ENCODE assay signal across 7 cellular contexts in genomic region chr16:47037396-47037745, GRCh38.
DNase-seq lines count a peak whose midpoint lies in the region; ATAC-seq and TF ChIP-seq lines count a peak whose summit lies in the region.

No MANE protein-coding gene starts in this region.

- DNase-seq in SK-N-MC (ENCODE audit: low read depth, low spot score) (no peak), cerebellar cortex (ENCODE audit: low spot score) (peak; percentile 10), lung (ENCODE audit: low spot score) (no peak), SKM-1 (lab: John Stamatoyannopoulos, UW; ENCODE audit: unreplicated experiment) (no peak)
- peak; percentile 23 for DNase-seq in stimulated activated naive B cell treated with anti-CD40 and anti-IgM and Interleukin-4, amounts not matched to agents 10 μg/mL and 1 μg/mL and 100 μg/mL, for 72 hours

- H3K9ac ChIP-seq in SK-N-MC (ENCODE audit: insufficient read length) = no peak overlapping the region

- H3K4me1 ChIP-seq in lung (ENCODE audit: control insufficient read depth in 2 of 2, insufficient read depth in 2 of 2, low read length in 2 of 2) = no peaks in the 10 kb centered on the region

- 1 to 4% methylated on average over 24 of the region's 24 CpGs for WGBS in lung, 2 donors

- no peaks in the 10 kb centered on the region for H3K9me3 Mint-ChIP-seq in stimulated activated naive B cell treated with anti-CD40 and anti-IgM and Interleukin-4, amounts not matched to agents 10 μg/mL and 1 μg/mL and 100 μg/mL, for 72 hours

- peaks cover 10 to 37% of the 10 kb centered on the region in 2 donors for H3K4me1 Mint-ChIP-seq in stimulated activated naive B cell treated with anti-CD40 and anti-IgM and Interleukin-4, amounts not matched to agents 10 μg/mL and 1 μg/mL and 100 μg/mL, for 72 hours

- H3K27ac Mint-ChIP-seq in stimulated activated naive B cell treated with anti-CD40 and anti-IgM and Interleukin-4, amounts not matched to agents 10 μg/mL and 1 μg/mL and 100 μg/mL, for 72 hours = peak overlapping the region; percentile 88

- H3K9me3 ChIP-seq in SK-N-MC (ENCODE audit: low read depth, low read length) (no peaks in the 10 kb centered on the region), lung (ENCODE audit: control insufficient read depth in 2 of 2, insufficient read depth in 1 of 2, low read length in 1 of 2) (no peaks in the 10 kb centered on the region)

- H3K36me3 ChIP-seq in SK-N-MC (ENCODE audit: insufficient read depth, low read length) (no peaks in the 10 kb centered on the region), lung (ENCODE audit: control insufficient read depth in 2 of 2, insufficient read depth in 2 of 2, low read length in 2 of 2) (no peaks in the 10 kb centered on the region)

- H3K27me3 Mint-ChIP-seq in stimulated activated naive B cell treated with anti-CD40 and anti-IgM and Interleukin-4, amounts not matched to agents 10 μg/mL and 1 μg/mL and 100 μg/mL, for 72 hours = peaks cover 5% of the 10 kb centered on the region in 2 donors

- H3K27ac ChIP-seq in SK-N-MC (no peak overlapping the region), lung (ENCODE audit: low read depth in 1 of 2, low read length in 1 of 2) (no peak overlapping the region)

- no peak for TF ChIP-seq CTCF in lung (IDR thresholded peaks at IDR 0.05; ENCODE audit: control extremely low read depth, extremely low read depth)

- peak; percentile 40 for ATAC-seq in GM19023 (IDR thresholded peaks at IDR 0.05; ENCODE audit: unreplicated experiment)
- ATAC-seq in HG02943 (IDR thresholded peaks at IDR 0.05; ENCODE audit: low read depth, unreplicated experiment) = peak; percentile 22
- peak; percentile 3 for ATAC-seq in lung (ENCODE audit: insufficient read depth, low FRiP score)
- peak; percentile 59 to 64 for ATAC-seq in stimulated activated naive B cell treated with anti-CD40 and anti-IgM and Interleukin-4, amounts not matched to agents 10 μg/mL and 1 μg/mL and 100 μg/mL, for 72 hours (replicated peaks)

- H3K4me3 ChIP-seq in SK-N-MC (peak overlapping the region; percentile 71), lung (peak overlapping the region; percentile 51)

- H3K4me3 Mint-ChIP-seq in stimulated activated naive B cell treated with anti-CD40 and anti-IgM and Interleukin-4, amounts not matched to agents 10 μg/mL and 1 μg/mL and 100 μg/mL, for 72 hours = peak overlapping the region; percentile 87 to 90

- H3K27me3 ChIP-seq in lung (ENCODE audit: control insufficient read depth, insufficient read depth) = no peaks in the 10 kb centered on the region

- no peaks in the 10 kb centered on the region for H3K36me3 Mint-ChIP-seq in stimulated activated naive B cell treated with anti-CD40 and anti-IgM and Interleukin-4, amounts not matched to agents 10 μg/mL and 1 μg/mL and 100 μg/mL, for 72 hours

Comparison
In these comparisons a context has a peak if more than half of its experiments do, and no peak if none do; other contexts are left out.
1. ATAC-seq: peak in every context shown above with its lines; median percentile 62 in stimulated activated naive B cell treated with anti-CD40 and anti-IgM and Interleukin-4, amounts not matched to agents 10 μg/mL and 1 μg/mL and 100 μg/mL, for 72 hours; 40 in GM19023; 22 in HG02943; 3 in lung.
2. DNase-seq: peak in cerebellar cortex (single experiment) and stimulated activated naive B cell treated with anti-CD40 and anti-IgM and Interleukin-4, amounts not matched to agents 10 μg/mL and 1 μg/mL and 100 μg/mL, for 72 hours (single experiment); none in SK-N-MC (single experiment), lung (single experiment) and SKM-1 (single experiment).